ENCODE assay signal across 18 cellular contexts in the genomic region with DNA sequence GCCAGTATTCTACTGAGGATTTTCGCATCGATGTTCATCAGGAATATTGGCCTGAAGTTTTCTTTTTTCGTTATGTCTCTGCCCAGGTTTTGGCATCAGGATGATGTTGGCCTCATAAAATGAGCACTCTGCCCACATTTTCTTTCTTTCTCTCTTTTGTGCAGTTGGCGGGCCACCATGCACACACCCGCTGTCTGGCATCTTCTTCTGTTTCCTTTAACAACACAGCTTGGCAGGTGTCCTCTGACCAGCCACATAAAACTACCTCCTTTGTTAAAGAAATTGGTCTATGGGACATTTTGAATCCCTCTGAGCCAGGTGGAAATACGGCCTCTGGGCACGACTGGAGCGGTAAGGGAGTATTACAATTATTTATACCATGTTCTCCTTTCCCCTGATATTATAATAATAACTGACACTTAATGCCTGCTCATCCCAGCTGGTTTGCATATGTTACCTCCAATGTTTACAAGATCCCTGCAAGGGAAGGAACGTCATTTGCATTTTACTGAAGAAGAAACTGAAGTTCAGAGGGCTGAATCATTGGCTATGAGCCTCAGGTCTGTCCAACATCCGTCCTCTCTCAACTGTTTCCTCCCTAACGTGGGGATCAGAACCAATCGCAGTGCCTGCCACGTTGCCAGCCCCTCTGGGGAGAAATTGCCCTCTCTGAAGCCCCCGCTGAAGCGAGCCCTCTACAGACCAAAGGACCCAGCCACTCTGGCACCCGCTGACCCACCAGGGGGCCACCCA.
DNase-seq lines count a peak whose midpoint lies in the region; ATAC-seq and TF ChIP-seq lines count a peak whose summit lies in the region.
"Had no signal": no experiment of that assay in that cellular context is flagged by ENCODE, and none has a peak within 500 bp of the region (broad histone marks: within the 10 kb centered on the region; RNA-seq: fewer than 3 reads in every experiment).

No MANE protein-coding gene starts in this region.

- TF ChIP-seq EP300 in sigmoid colon (IDR thresholded peaks at IDR 0.05), result no peak

- no peak for ATAC-seq in left lobe of liver
- ATAC-seq: CD8-positive, alpha-beta T cell; HCT116 had no signal

- H3K4me3 ChIP-seq in foreskin fibroblast (ENCODE audit: low read depth in 1 of 2, low read length in 2 of 2) (no peak overlapping the region), sigmoid colon (no peak overlapping the region)
- H3K4me3 ChIP-seq: BLaER1, SJCRH30 had no signal

- H3K36me3 ChIP-seq in sigmoid colon, result no peaks in the 10 kb centered on the region
- H3K36me3 ChIP-seq: BLaER1, SJCRH30 had no signal

- intact Hi-C loops in sigmoid colon (cut with DNase I), result no loop called here

- peaks cover 0 to 3% (median 0%) of the 10 kb centered on the region in 3 donors for H3K27me3 ChIP-seq in sigmoid colon
- H3K27me3 ChIP-seq: BLaER1, SJCRH30 had no signal

- no peaks in the 10 kb centered on the region for H3K4me1 ChIP-seq in sigmoid colon
- H3K4me1 ChIP-seq: BLaER1, SJCRH30 had no signal

- H3K9me3 ChIP-seq in sigmoid colon, result peaks cover 3 to 7% (median 5%) of the 10 kb centered on the region in 4 donors

- 75 to 77% methylated on average over 16 of the region's 16 CpGs for WGBS in sigmoid colon, 2 donors

- DNase-seq in NCI-H748 (lab: John Stamatoyannopoulos, UW; ENCODE audit: unreplicated experiment), result peak; percentile 10
- no peak for DNase-seq in NCI-H748 treated with DMSO at 0.1 percent for 48 hours (lab: John Stamatoyannopoulos, UW)
- DNase-seq in NCI-H526 treated with DMSO at 0.1 percent for 48 hours (lab: John Stamatoyannopoulos, UW), result peak; percentile 99
- peak; percentile 6 to 7 for DNase-seq in foreskin fibroblast
- DNase-seq in sigmoid colon, result peak; percentile 3
- DNase-seq in NCI-H187 treated with DMSO at 0.1 percent for 48 hours (lab: John Stamatoyannopoulos, UW), result no peak
- DNase-seq in activated naive CD4-positive, alpha-beta T cell treated with anti-CD3 and anti-CD28 coated beads, Interleukin-2, amount 50 U/mL, for 16 hours, result no peak
- no peak for DNase-seq in left lobe of liver (ENCODE audit: low spot score)
- DNase-seq: CD8-positive, alpha-beta T cell; Kasumi-1; MV-4-11; NCI-H1694; NCI-H345; NCI-H69; SJCRH30 had no signal

- no peak for TF ChIP-seq CTCF in foreskin fibroblast (IDR thresholded peaks at IDR 0.05; ENCODE audit: low read depth, low read length)
- TF ChIP-seq CTCF in sigmoid colon (IDR thresholded peaks at IDR 0.05), result no peak

- TF ChIP-seq POLR2A in sigmoid colon (IDR thresholded peaks at IDR 0.05), result no peak

- no peak overlapping the region for H3K27ac ChIP-seq in sigmoid colon
- H3K27ac ChIP-seq: BLaER1, RWPE1, SJCRH30 had no signal

Comparison
In these comparisons a context has a peak if more than half of its experiments do, and no peak if none do; other contexts are left out.
1. DNase-seq: peak in NCI-H748 (single experiment), NCI-H526 treated with DMSO at 0.1 percent for 48 hours (single experiment), foreskin fibroblast (2 of 2) and sigmoid colon (single experiment); none in NCI-H748 treated with DMSO at 0.1 percent for 48 hours (single experiment), NCI-H187 treated with DMSO at 0.1 percent for 48 hours (single experiment), activated naive CD4-positive, alpha-beta T cell treated with anti-CD3 and anti-CD28 coated beads, Interleukin-2, amount 50 U/mL, for 16 hours (single experiment) and left lobe of liver (single experiment).